ENCODE assay signal across 1 cellular context in the genomic region with DNA sequence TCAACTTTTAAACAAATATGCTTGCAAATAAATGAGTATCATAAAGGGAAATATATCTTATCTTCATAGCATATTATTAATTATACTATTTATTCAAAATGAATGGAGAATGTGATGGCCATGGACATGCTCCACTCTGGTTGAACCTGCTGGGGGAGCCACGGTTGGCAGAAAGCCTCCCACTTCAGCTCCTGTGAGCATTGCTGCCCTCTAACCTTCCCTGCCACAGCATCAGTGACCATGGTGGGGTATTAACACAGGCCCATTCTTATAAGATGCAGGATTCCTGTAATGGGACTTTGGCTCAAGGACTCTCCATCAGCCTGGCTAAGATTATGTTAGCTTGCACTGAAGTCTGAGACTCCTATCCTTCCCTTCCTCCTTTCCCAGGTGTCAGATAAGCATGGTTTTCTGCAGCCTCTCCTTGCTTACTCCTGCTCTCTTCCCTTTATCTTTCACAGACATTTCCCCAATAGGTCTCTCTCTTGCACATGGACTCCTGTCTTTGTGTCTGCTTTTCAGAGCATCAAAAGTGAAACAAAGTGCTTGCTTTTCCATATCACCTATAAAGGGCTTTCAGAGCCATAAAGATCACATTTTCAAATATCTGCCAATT.
TF ChIP-seq lines count a peak whose summit lies in the region.

No MANE protein-coding gene starts in this region.

TF ChIP-seq in K562, 482 proteins besides CTCF, POLR2A, EP300 and RAD21 (continued from another document and continues in another):
- TF ChIP-seq, protein P1, sequence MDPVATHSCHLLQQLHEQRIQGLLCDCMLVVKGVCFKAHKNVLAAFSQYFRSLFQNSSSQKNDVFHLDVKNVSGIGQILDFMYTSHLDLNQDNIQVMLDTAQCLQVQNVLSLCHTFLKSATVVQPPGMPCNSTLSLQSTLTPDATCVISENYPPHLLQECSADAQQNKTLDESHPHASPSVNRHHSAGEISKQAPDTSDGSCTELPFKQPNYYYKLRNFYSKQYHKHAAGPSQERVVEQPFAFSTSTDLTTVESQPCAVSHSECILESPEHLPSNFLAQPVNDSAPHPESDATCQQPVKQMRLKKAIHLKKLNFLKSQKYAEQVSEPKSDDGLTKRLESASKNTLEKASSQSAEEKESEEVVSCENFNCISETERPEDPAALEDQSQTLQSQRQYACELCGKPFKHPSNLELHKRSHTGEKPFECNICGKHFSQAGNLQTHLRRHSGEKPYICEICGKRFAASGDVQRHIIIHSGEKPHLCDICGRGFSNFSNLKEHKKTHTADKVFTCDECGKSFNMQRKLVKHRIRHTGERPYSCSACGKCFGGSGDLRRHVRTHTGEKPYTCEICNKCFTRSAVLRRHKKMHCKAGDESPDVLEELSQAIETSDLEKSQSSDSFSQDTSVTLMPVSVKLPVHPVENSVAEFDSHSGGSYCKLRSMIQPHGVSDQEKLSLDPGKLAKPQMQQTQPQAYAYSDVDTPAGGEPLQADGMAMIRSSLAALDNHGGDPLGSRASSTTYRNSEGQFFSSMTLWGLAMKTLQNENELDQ (CRISPR knock-in tag; IDR thresholded peaks at IDR 0.05; ENCODE audit: borderline replicate concordance): no peak
- TF ChIP-seq HDAC3 (IDR thresholded peaks at IDR 0.05; ENCODE audit: borderline replicate concordance, partially characterized antibody): peak; percentile 50
- no peak for TF ChIP-seq ZNF766 (CRISPR knock-in tag; conservative IDR thresholded peaks at IDR 0.05)
- peak; percentile 28; the same call in 1 of the 2 replicates for TF ChIP-seq LEF1 (IDR thresholded peaks at IDR 0.05)
- TF ChIP-seq PRDM10 (IDR thresholded peaks at IDR 0.05; ENCODE audit: partially characterized antibody): no peak
- peak; percentile 93 for TF ChIP-seq ARID1B (IDR thresholded peaks at IDR 0.05)
- no peak for TF ChIP-seq TBP (optimal IDR thresholded peaks at IDR 0.05; ENCODE audit: low read depth, low read length)
- TF ChIP-seq HNRNPUL1 (IDR thresholded peaks at IDR 0.05; ENCODE audit: low read length): no peak
- 0 out of 2 replicates have a peak, but pooled peaks have one; percentile 27 for TF ChIP-seq BCOR (IDR thresholded peaks at IDR 0.05)
- TF ChIP-seq SRF (CRISPR knock-in tag; IDR thresholded peaks at IDR 0.05): 0 out of 4 replicates have a peak, but pooled peaks of 1 of the 2 experiments have one; percentile 21
- no peak for TF ChIP-seq MED1 (CRISPR knock-in tag; IDR thresholded peaks at IDR 0.05; ENCODE audit: borderline replicate concordance)
- 0 out of 2 replicates have a peak, but pooled peaks have one; percentile 54 for TF ChIP-seq SMARCC2 (IDR thresholded peaks at IDR 0.05; ENCODE audit: low read depth)
- 0 out of 2 replicates have a peak, but pooled peaks have one; percentile 11 for TF ChIP-seq BHLHE40 (IDR thresholded peaks at IDR 0.05; ENCODE audit: low read length)
- TF ChIP-seq NEUROD1 (IDR thresholded peaks at IDR 0.05; ENCODE audit: borderline replicate concordance, low read depth, low read length, partially characterized antibody): peak; percentile 25
- no peak for TF ChIP-seq NR2C2 (CRISPR knock-in tag; IDR thresholded peaks at IDR 0.05)
- peak; percentile 24; the same call in 1 of the 2 replicates for TF ChIP-seq NR2C2 (tag; IDR thresholded peaks at IDR 0.05)
- TF ChIP-seq CBFA2T2 (conservative IDR thresholded peaks at IDR 0.05): peak; percentile 93
- TF ChIP-seq, protein P2, sequence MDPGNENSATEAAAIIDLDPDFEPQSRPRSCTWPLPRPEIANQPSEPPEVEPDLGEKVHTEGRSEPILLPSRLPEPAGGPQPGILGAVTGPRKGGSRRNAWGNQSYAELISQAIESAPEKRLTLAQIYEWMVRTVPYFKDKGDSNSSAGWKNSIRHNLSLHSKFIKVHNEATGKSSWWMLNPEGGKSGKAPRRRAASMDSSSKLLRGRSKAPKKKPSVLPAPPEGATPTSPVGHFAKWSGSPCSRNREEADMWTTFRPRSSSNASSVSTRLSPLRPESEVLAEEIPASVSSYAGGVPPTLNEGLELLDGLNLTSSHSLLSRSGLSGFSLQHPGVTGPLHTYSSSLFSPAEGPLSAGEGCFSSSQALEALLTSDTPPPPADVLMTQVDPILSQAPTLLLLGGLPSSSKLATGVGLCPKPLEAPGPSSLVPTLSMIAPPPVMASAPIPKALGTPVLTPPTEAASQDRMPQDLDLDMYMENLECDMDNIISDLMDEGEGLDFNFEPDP (CRISPR knock-in tag; IDR thresholded peaks at IDR 0.05): no peak
- no peak for TF ChIP-seq HCFC1 (IDR thresholded peaks at IDR 0.05; ENCODE audit: low read depth, low read length)
- TF ChIP-seq NFIC (IDR thresholded peaks at IDR 0.05): peak; percentile 77
- TF ChIP-seq ATF6 (CRISPR knock-in tag; IDR thresholded peaks at IDR 0.05): no peak
- peak; percentile 34; the same call in 1 of the 2 replicates for TF ChIP-seq MYC (IDR thresholded peaks at IDR 0.05; ENCODE audit: low read depth, low read length)
- TF ChIP-seq MYC (CRISPR knock-in tag; IDR thresholded peaks at IDR 0.05; ENCODE audit: borderline replicate concordance, low read depth): no peak
- TF ChIP-seq CC2D1A (IDR thresholded peaks at IDR 0.05): peak; percentile 55; the same call in 1 of the 2 replicates
- TF ChIP-seq HDAC6 (IDR thresholded peaks at IDR 0.05; ENCODE audit: low read depth, low read length): no peak
- TF ChIP-seq ZFP30 (CRISPR knock-in tag; IDR thresholded peaks at IDR 0.05; ENCODE audit: borderline replicate concordance): no peak
- TF ChIP-seq TBL1XR1 (IDR thresholded peaks at IDR 0.05; ENCODE audit: low read length in 2 of 2): peak in 1 of 2 experiments; percentile 63; a peak in 2 of 4 replicates
- TF ChIP-seq, protein P3, sequence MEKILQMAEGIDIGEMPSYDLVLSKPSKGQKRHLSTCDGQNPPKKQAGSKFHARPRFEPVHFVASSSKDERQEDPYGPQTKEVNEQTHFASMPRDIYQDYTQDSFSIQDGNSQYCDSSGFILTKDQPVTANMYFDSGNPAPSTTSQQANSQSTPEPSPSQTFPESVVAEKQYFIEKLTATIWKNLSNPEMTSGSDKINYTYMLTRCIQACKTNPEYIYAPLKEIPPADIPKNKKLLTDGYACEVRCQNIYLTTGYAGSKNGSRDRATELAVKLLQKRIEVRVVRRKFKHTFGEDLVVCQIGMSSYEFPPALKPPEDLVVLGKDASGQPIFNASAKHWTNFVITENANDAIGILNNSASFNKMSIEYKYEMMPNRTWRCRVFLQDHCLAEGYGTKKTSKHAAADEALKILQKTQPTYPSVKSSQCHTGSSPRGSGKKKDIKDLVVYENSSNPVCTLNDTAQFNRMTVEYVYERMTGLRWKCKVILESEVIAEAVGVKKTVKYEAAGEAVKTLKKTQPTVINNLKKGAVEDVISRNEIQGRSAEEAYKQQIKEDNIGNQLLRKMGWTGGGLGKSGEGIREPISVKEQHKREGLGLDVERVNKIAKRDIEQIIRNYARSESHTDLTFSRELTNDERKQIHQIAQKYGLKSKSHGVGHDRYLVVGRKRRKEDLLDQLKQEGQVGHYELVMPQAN (IDR thresholded peaks at IDR 0.05; ENCODE audit: borderline replicate concordance): 0 out of 2 replicates have a peak, but pooled peaks have one; percentile 19
- peak; percentile 93 for TF ChIP-seq SMAD4 (CRISPR knock-in tag; conservative IDR thresholded peaks at IDR 0.05)
- no peak for TF ChIP-seq ZC3H8 (IDR thresholded peaks at IDR 0.05)
- TF ChIP-seq, protein P4, sequence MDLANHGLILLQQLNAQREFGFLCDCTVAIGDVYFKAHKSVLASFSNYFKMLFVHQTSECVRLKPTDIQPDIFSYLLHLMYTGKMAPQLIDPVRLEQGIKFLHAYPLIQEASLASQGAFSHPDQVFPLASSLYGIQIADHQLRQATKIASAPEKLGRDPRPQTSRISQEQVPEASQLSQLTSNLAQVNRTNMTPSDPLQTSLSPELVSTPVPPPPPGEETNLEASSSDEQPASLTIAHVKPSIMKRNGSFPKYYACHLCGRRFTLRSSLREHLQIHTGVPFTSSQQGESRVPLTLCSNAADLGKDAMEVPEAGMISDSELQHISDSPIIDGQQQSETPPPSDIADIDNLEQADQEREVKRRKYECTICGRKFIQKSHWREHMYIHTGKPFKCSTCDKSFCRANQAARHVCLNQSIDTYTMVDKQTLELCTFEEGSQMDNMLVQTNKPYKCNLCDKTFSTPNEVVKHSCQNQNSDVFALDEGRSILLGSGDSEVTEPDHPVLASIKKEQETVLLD (IDR thresholded peaks at IDR 0.05): peak; percentile 42; the same call in 1 of the 2 replicates
- no peak for TF ChIP-seq TFAP4 (CRISPR knock-in tag; IDR thresholded peaks at IDR 0.05; ENCODE audit: borderline replicate concordance)
- TF ChIP-seq SETDB1 (IDR thresholded peaks at IDR 0.05; ENCODE audit: low read length): no peak
- TF ChIP-seq, protein P5, sequence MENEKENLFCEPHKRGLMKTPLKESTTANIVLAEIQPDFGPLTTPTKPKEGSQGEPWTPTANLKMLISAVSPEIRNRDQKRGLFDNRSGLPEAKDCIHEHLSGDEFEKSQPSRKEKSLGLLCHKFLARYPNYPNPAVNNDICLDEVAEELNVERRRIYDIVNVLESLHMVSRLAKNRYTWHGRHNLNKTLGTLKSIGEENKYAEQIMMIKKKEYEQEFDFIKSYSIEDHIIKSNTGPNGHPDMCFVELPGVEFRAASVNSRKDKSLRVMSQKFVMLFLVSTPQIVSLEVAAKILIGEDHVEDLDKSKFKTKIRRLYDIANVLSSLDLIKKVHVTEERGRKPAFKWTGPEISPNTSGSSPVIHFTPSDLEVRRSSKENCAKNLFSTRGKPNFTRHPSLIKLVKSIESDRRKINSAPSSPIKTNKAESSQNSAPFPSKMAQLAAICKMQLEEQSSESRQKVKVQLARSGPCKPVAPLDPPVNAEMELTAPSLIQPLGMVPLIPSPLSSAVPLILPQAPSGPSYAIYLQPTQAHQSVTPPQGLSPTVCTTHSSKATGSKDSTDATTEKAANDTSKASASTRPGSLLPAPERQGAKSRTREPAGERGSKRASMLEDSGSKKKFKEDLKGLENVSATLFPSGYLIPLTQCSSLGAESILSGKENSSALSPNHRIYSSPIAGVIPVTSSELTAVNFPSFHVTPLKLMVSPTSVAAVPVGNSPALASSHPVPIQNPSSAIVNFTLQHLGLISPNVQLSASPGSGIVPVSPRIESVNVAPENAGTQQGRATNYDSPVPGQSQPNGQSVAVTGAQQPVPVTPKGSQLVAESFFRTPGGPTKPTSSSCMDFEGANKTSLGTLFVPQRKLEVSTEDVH (IDR thresholded peaks at IDR 0.05; ENCODE audit: low read depth, partially characterized antibody): peak; percentile 44
- TF ChIP-seq MTA2 (IDR thresholded peaks at IDR 0.05; ENCODE audit: low read depth): peak; percentile 87
- TF ChIP-seq NBN (IDR thresholded peaks at IDR 0.05; ENCODE audit: low read depth): peak; percentile 76; the same call in 1 of the 2 replicates
- TF ChIP-seq PHF21A (IDR thresholded peaks at IDR 0.05; ENCODE audit: borderline replicate concordance, low read depth): no peak
- TF ChIP-seq SMARCA4 (IDR thresholded peaks at IDR 0.05): peak; percentile 88
- no peak for TF ChIP-seq MEF2A (IDR thresholded peaks at IDR 0.05; ENCODE audit: control insufficient read depth, low read depth, low read length)
- peak in 1 of 2 experiments; percentile 85; a peak in 2 of 4 replicates for TF ChIP-seq HDAC1 (IDR thresholded peaks at IDR 0.05)
- TF ChIP-seq ZBTB9 (CRISPR knock-in tag; IDR thresholded peaks at IDR 0.05): no peak
- peak; percentile 85 for TF ChIP-seq SOX6 (IDR thresholded peaks at IDR 0.05)
- no peak for TF ChIP-seq SAFB2 (IDR thresholded peaks at IDR 0.05; ENCODE audit: borderline replicate concordance, low read depth, low read length, severe bottlenecking)
